In the genomic region with DNA sequence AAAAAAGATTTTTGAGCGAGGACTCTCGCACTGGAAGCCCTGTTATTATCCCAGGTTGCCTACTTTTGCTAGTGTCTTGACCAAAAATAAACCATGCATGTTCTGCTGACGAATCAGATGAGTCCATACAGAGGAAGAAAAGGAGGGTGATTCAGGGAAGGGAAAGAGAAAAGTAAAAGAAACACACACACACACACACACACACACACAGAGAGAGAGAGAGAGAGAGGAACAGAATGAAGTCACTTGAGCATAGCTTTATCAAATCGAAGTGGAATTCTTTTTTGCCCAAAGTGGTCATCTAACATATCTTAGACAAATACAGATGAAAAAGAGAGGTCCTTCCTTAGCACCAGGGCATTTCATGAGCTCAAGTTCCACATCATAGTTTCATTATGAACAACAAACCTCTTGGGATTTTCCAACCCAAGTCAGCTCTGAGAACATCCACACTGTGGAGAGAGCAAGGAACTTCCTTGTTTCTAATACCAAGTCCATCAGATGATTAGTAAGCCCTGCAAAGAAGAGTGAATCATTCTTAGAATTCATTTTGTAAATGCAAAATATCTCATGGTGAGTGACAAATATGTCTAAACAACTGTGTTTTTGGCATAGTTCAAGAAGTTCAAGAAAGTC, we compare ENCODE assay signal across 11 cellular contexts.
A peak's percentile ranks its signal among the peaks of the same experiment; 100 is the strongest.
DNase-seq lines count a peak whose midpoint lies in the region; ATAC-seq and TF ChIP-seq lines count a peak whose summit lies in the region.
"Had no signal": no experiment of that assay in that cellular context is flagged by ENCODE, and none has a peak within 500 bp of the region (broad histone marks: within the 10 kb centered on the region; RNA-seq: fewer than 3 reads in every experiment).

No MANE protein-coding gene starts in this region.

- H3K4me3 ChIP-seq in AG04449 (ENCODE audit: low read depth, low read length): no peak overlapping the region
- H3K4me3 ChIP-seq: heart left ventricle had no signal

- DNase-seq in AG04449 (ENCODE audit: low read depth, low spot score) (peak; percentile 79), dedifferentiated amniotic fluid mesenchymal stem cell (ENCODE audit: extremely low spot score) (peak; percentile 22), T-helper 9 cell (no peak), RWPE1 (ENCODE audit: low spot score) (no peak), epidermal melanocyte (ENCODE audit: insufficient read length, low spot score) (no peak)
- DNase-seq: CD8-positive, alpha-beta T cell; heart left ventricle; KG1 had no signal

- ATAC-seq in GM18907 (IDR thresholded peaks at IDR 0.05; ENCODE audit: unreplicated experiment) (peak; percentile 93), HG03060 (IDR thresholded peaks at IDR 0.05; ENCODE audit: low read depth, unreplicated experiment) (peak; percentile 82), HG03139 (IDR thresholded peaks at IDR 0.05; ENCODE audit: unreplicated experiment) (no peak)
- ATAC-seq: CD8-positive, alpha-beta T cell had no signal

- TF ChIP-seq CTCF in AG04449 (IDR thresholded peaks at IDR 0.05; ENCODE audit: insufficient read depth, low read length, missing control alignments) (no peak), RWPE1 (conservative IDR thresholded peaks at IDR 0.05; ENCODE audit: low read depth) (no peak)

- H3K27ac ChIP-seq in RWPE1: no peak overlapping the region

- CTCF ChIA-PET in AG04449 (lab: Yijun Ruan, JAX): interaction anchor here (1.0 kb wide), 1 partner anchor 80 kb away, joined by 3 read pairs; no protein-coding TSS in a partner anchor
- CTCF ChIA-PET in RWPE1 (lab: Yijun Ruan, JAX): interaction anchor here (0.5 to 1.2 kb wide), 2 partner anchors 32 to 247 kb away, joined by 3 to 5 read pairs; no protein-coding TSS in a partner anchor

- POLR2A ChIA-PET in AG04449 (lab: Yijun Ruan, JAX) (interaction anchor here (0.7 kb wide), 1 partner anchor 10 kb away, joined by 3 read pairs; no protein-coding TSS in a partner anchor), RWPE1 (lab: Yijun Ruan, JAX; ENCODE audit: low non-redundant PET) (no interaction called here)

Comparison
In these comparisons a context has a peak if more than half of its experiments do, and no peak if none do; other contexts are left out.
1. DNase-seq: peak in AG04449 (single experiment) and dedifferentiated amniotic fluid mesenchymal stem cell (single experiment); none in T-helper 9 cell (single experiment), RWPE1 (single experiment) and epidermal melanocyte (single experiment).